In genomic region chr1:21451981-21452411, GRCh38 we compare ENCODE assay signal across 24 cellular contexts. TPM values are rescaled to one million over a fixed set of nuclear protein-coding genes. Genes with fewer than 3 reads are reported as not detected.
DNase-seq lines count a peak whose midpoint lies in the region; ATAC-seq and FAIRE-seq lines count a peak whose summit lies in the region.
"Had no signal": no experiment of that assay in that cellular context is flagged by ENCODE, and none has a peak within 500 bp of the region (broad histone marks: within the 10 kb centered on the region; RNA-seq: fewer than 3 reads in every experiment).

No MANE protein-coding gene starts in this region.

- peaks cover 17% of the 10 kb centered on the region for H3K4me1 ChIP-seq in SJCRH30
- no peaks in the 10 kb centered on the region for H3K4me1 ChIP-seq in small intestine (ENCODE audit: control insufficient read depth in 2 of 2, insufficient read depth in 1 of 2, low read depth in 1 of 2, low read length in 1 of 2)
- H3K4me1 ChIP-seq: left ventricle myocardium inferior had no signal

- FAIRE-seq in small intestine (lab: Jason Lieb, UNC) = no peak
- FAIRE-seq: G401.6, urothelium cell line had no signal

- no peaks in the 10 kb centered on the region for H3K36me3 ChIP-seq in SJCRH30
- H3K36me3 ChIP-seq in small intestine (ENCODE audit: control insufficient read depth in 2 of 2, insufficient read depth in 2 of 2, low read length in 2 of 2) = no peaks in the 10 kb centered on the region
- H3K36me3 ChIP-seq: left ventricle myocardium inferior, neutrophil had no signal

- DNase-seq in DMS 273 (lab: John Stamatoyannopoulos, UW; ENCODE audit: unreplicated experiment) = peak; percentile 19
- no peak for DNase-seq in DMS 273 treated with DMSO at 0.1 percent for 48 hours (lab: John Stamatoyannopoulos, UW)
- DNase-seq in SJCRH30 = no peak
- DNase-seq in fibroblast of gingiva (ENCODE audit: low read depth) = peak; percentile 40
- DNase-seq in small intestine = peak; percentile 11
- no peak for DNase-seq in SIG-M5 treated with dmso at 0.1 percent for 504 hours (lab: John Stamatoyannopoulos, UW; ENCODE audit: unreplicated experiment)
- DNase-seq in epidermal melanocyte (ENCODE audit: insufficient read length, low spot score) = no peak
- DNase-seq: activated CD4-positive, alpha-beta memory T cell treated with anti-CD3 and anti-CD28 coated beads, Interleukin-2, amount 10 ng/mL, durations not matched to agents 7 days and 5 days; aorta; C1 segment of cervical spinal cord; effector memory CD8-positive, alpha-beta T cell; esophagus squamous epithelium; left ventricle myocardium inferior; NCI-H2171; NCI-H748 treated with DMSO at 0.1 percent for 48 hours; PC-9; retina; SHP77 treated with DMSO at 0.1 percent for 48 hours had no signal

- H3K9me3 ChIP-seq in SJCRH30 (replicated peaks) = peaks cover 3% of the 10 kb centered on the region; the same call in 1 of the 2 replicates
- H3K9me3 ChIP-seq in small intestine (ENCODE audit: control insufficient read depth, low read depth) = no peaks in the 10 kb centered on the region
- H3K9me3 ChIP-seq: esophagus squamous epithelium, left ventricle myocardium inferior, neutrophil had no signal

- WGBS in small intestine, 3 donors = 42 to 62% (median 61%) methylated on average over 2 of the region's 2 CpGs

- H3K27ac ChIP-seq in SJCRH30 (peak overlapping the region; percentile 51; the same call in 1 of the 2 replicates), small intestine (ENCODE audit: low read depth in 1 of 2, low read length in 1 of 2) (no peak overlapping the region)
- H3K27ac ChIP-seq: 22Rv1, esophagus squamous epithelium, HL-60, left ventricle myocardium inferior, neutrophil, PC-9 had no signal

- H3K27me3 ChIP-seq in SJCRH30 = no peaks in the 10 kb centered on the region
- H3K27me3 ChIP-seq in small intestine (ENCODE audit: control insufficient read depth in 2 of 2, insufficient read depth in 2 of 2, low read length in 2 of 2) = no peaks in the 10 kb centered on the region
- H3K27me3 ChIP-seq: esophagus squamous epithelium, neutrophil had no signal

- H3K4me3 ChIP-seq in SJCRH30 (no peak overlapping the region), small intestine (ENCODE audit: low read depth in 1 of 2, low read length in 2 of 2) (no peak overlapping the region)
- H3K4me3 ChIP-seq: esophagus squamous epithelium, left ventricle myocardium inferior, PC-9 had no signal

- no peak for ATAC-seq in GM18873 (IDR thresholded peaks at IDR 0.05; ENCODE audit: low FRiP score, unreplicated experiment)
- ATAC-seq: effector memory CD8-positive, alpha-beta T cell had no signal

RNA-seq across cellular contexts. Expression of gene NBPF3, which starts 12.1 kb away (rescaled TPM):
- 0.15 and 0.67 TPM in 2 replicates for total RNA-seq in SJCRH30 (2014; rRNA removed; shearing (Covaris generic))
- 1 to 10 TPM; 1.4 to 2.7 (median 1.8) TPM for polyA plus RNA-seq in small intestine

RNA-seq across cellular contexts. Expression of gene ALPL, which starts 57.2 kb away (rescaled TPM):
- total RNA-seq in SJCRH30 (2014; rRNA removed; shearing (Covaris generic)) = 0.63 and 0.84 TPM in 2 replicates
- polyA plus RNA-seq in small intestine = 1 to 10 TPM in 2 of 3 donors, under 1 TPM in 1; 0.89 to 3.0 (median 2.6) TPM
- total RNA-seq: activated CD4-positive, alpha-beta memory T cell treated with anti-CD3 and anti-CD28 coated beads, Interleukin-2, amount 10 ng/mL, durations not matched to agents 7 days and 5 days; PC-9 had no signal

Comparison
In these comparisons a context has a peak if more than half of its experiments do, and no peak if none do; other contexts are left out.
1. DNase-seq: peak in DMS 273 (single experiment), fibroblast of gingiva (single experiment) and small intestine (single experiment); none in DMS 273 treated with DMSO at 0.1 percent for 48 hours (single experiment), SJCRH30 (0 of 2), SIG-M5 treated with dmso at 0.1 percent for 504 hours (single experiment) and epidermal melanocyte (single experiment).